Comparison of ENCODE assay signal across 17 cellular contexts in genomic region chr22:46099740-46100139, GRCh38. TPM values are rescaled to one million over a fixed set of nuclear protein-coding genes. Genes with fewer than 3 reads are reported as not detected.
DNase-seq lines count a peak whose midpoint lies in the region; ATAC-seq and TF ChIP-seq lines count a peak whose summit lies in the region.
"Had no signal": no experiment of that assay in that cellular context is flagged by ENCODE, and none has a peak within 500 bp of the region (broad histone marks: within the 10 kb centered on the region; RNA-seq: fewer than 3 reads in every experiment).

No MANE protein-coding gene starts in this region.

- DNase-seq in heart right ventricle (no peak), right atrium auricular region (ENCODE audit: low spot score) (no peak), dorsolateral prefrontal cortex (no peak), prostate gland (ENCODE audit: low spot score) (no peak), uterus (no peak)
- DNase-seq: activated CD8-positive, alpha-beta T cell treated with anti-CD3 and anti-CD28 coated beads, Interleukin-2, amount 10 ng/mL, durations not matched to agents 7 days and 5 days; anterior cingulate cortex; CD8-positive, alpha-beta memory T cell; KG1; NCI-H1105 treated with DMSO at 0.1 percent for 48 hours; NCI-H2227 treated with DMSO at 0.1 percent for 48 hours; nephron progenitor cell; stimulated activated naive CD4-positive, alpha-beta T cell had no signal

- WGBS in heart right ventricle, 2 donors = 51 to 56% methylated on average over 4 of the region's 4 CpGs
- WGBS in prostate gland = 60% methylated on average over 4 of the region's 4 CpGs

- no peak overlapping the region for H3K4me3 ChIP-seq in heart right ventricle
- H3K4me3 ChIP-seq in right atrium auricular region = no peak overlapping the region
- H3K4me3 ChIP-seq in dorsolateral prefrontal cortex = no peak overlapping the region
- no peak overlapping the region for H3K4me3 ChIP-seq in prostate gland
- no peak overlapping the region for H3K4me3 ChIP-seq in uterus
- H3K4me3 ChIP-seq: A549 had no signal

- no peak for ATAC-seq in heart right ventricle
- no peak for ATAC-seq in HG03095 (IDR thresholded peaks at IDR 0.05; ENCODE audit: unreplicated experiment)
- ATAC-seq in GM21723 (IDR thresholded peaks at IDR 0.05; ENCODE audit: unreplicated experiment) = no peak
- no peak for ATAC-seq in GM18505 (IDR thresholded peaks at IDR 0.05; ENCODE audit: unreplicated experiment)
- ATAC-seq: activated CD8-positive, alpha-beta T cell treated with anti-CD3 and anti-CD28 coated beads, Interleukin-2, amount 10 ng/mL, durations not matched to agents 7 days and 5 days had no signal

- peaks cover 46 to 98% (median 75%) of the 10 kb centered on the region in 9 donors for H3K4me1 ChIP-seq in heart right ventricle
- H3K4me1 ChIP-seq in right atrium auricular region = peaks cover 2 to 100% of the 10 kb centered on the region in 2 donors
- H3K4me1 ChIP-seq in prostate gland (replicated peaks) = peaks cover 36% of the 10 kb centered on the region
- peaks cover 18 to 68% of the 10 kb centered on the region in 2 donors for H3K4me1 ChIP-seq in uterus

- TF ChIP-seq POLR2A in prostate gland (IDR thresholded peaks at IDR 0.05) (no peak), uterus (IDR thresholded peaks at IDR 0.05) (no peak), GM18505 (IDR thresholded peaks at IDR 0.05; ENCODE audit: borderline replicate concordance, extremely low read depth, insufficient read depth, insufficient read length) (no peak)

- peak overlapping the region in 7 of 10 donors; percentile 4 to 94 (median 30) for H3K27ac ChIP-seq in heart right ventricle
- H3K27ac ChIP-seq in right atrium auricular region = peak overlapping the region in 1 of 2 donors; percentile 29
- H3K27ac ChIP-seq in dorsolateral prefrontal cortex = peak overlapping the region; percentile 51 to 98 (median 95)
- peak overlapping the region; percentile 41 to 61 for H3K27ac ChIP-seq in prostate gland
- H3K27ac ChIP-seq in uterus = peak overlapping the region; percentile 99 to 100

- H3K36me3 ChIP-seq in heart right ventricle = peaks cover 0 to 82% (median 53%) of the 10 kb centered on the region in 9 donors
- H3K36me3 ChIP-seq in right atrium auricular region = peaks cover 57% of the 10 kb centered on the region
- peaks cover 0 to 31% of the 10 kb centered on the region in 2 donors for H3K36me3 ChIP-seq in prostate gland
- no peaks in the 10 kb centered on the region for H3K36me3 ChIP-seq in uterus

- intact Hi-C loops in heart right ventricle (cut with DNase I) = loop anchor here in 1 of 10 donors (1.0 kb wide), 1 partner anchor 43 kb away; no protein-coding TSS in a partner anchor
- intact Hi-C loops in dorsolateral prefrontal cortex (cut with DNase I) = no loop called here
- intact Hi-C loops in prostate gland (cut with DNase I) = no loop called here
- intact Hi-C loops in uterus (cut with DNase I; ENCODE audit: low total_unique reads) = no loop called here

- no peaks in the 10 kb centered on the region for H3K9me3 ChIP-seq in heart right ventricle
- H3K9me3 ChIP-seq in right atrium auricular region = no peaks in the 10 kb centered on the region
- H3K9me3 ChIP-seq in prostate gland = no peaks in the 10 kb centered on the region
- no peaks in the 10 kb centered on the region for H3K9me3 ChIP-seq in uterus
- H3K9me3 ChIP-seq: A549 had no signal

- H3K27me3 ChIP-seq in heart right ventricle (no peaks in the 10 kb centered on the region), right atrium auricular region (no peaks in the 10 kb centered on the region), dorsolateral prefrontal cortex (no peaks in the 10 kb centered on the region), prostate gland (replicated peaks; ENCODE audit: insufficient read depth) (no peaks in the 10 kb centered on the region), uterus (no peaks in the 10 kb centered on the region)

- TF ChIP-seq CTCF in heart right ventricle (IDR thresholded peaks at IDR 0.05) = no peak
- no peak for TF ChIP-seq CTCF in right atrium auricular region (IDR thresholded peaks at IDR 0.05)
- no peak for TF ChIP-seq CTCF in dorsolateral prefrontal cortex (IDR thresholded peaks at IDR 0.05 in 54 of 56, conservative IDR thresholded peaks at IDR 0.05 in 2 of 56; ENCODE audit: low read depth in 1 of 56, partially characterized antibody in 56 of 56)
- no peak for TF ChIP-seq CTCF in prostate gland (IDR thresholded peaks at IDR 0.05)
- no peak for TF ChIP-seq CTCF in uterus (IDR thresholded peaks at IDR 0.05)

RNA-seq across cellular contexts. Expression of gene PPARA, which starts 50.6 kb away (rescaled TPM):
- total RNA-seq in heart right ventricle (10 to 100 TPM; 69.0 to 89.5 (median 81.1) TPM), right atrium auricular region (10 to 100 TPM; 48.4 to 67.1 TPM), dorsolateral prefrontal cortex (10 to 100 TPM; 13.9 to 53.9 (median 22.6) TPM), prostate gland (10 to 100 TPM; 21.2 to 27.3 TPM), uterus (10 to 100 TPM in 2 of 4 donors, 1 to 10 TPM in 2; 1.8 to 24.8 (median 14.0) TPM)
- 10 to 100 TPM; 15.5 to 20.3 TPM for polyA plus RNA-seq in heart right ventricle
